ENCODE assay signal across 8 cellular contexts in the genomic region with DNA sequence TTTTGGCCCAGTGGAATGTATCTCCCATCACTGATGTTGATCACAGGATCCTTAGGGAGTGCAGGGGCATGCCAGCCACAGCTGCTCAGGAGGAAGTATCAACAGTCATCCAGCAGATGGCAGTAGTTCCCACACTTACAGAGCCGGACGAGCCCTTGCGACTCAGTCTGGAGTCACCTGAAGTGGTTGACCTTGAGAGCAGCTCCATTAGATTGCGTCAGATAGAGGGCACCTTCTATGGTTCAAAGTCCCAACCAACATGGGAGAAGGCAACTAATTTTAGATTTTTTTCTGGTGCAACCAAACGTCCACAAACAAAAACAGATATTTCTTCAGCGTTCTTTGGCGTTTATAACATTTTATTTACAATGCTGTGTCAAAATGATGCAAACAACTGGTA.
DNase-seq lines count a peak whose midpoint lies in the region; ATAC-seq, FAIRE-seq and TF ChIP-seq lines count a peak whose summit lies in the region.

No MANE protein-coding gene starts in this region.

- no TSS peak for BruUV-seq in Caco-2 (replicated peaks; lab: Mats Ljungman, UMichigan)

- H3K36me3 ChIP-seq in Caco-2 (ENCODE audit: control insufficient read depth, insufficient read depth, low read length): no peaks in the 10 kb centered on the region

- intact Hi-C loops in Caco-2 (cut with micrococcal nuclease; ENCODE audit: unreplicated experiment): loop anchor here (1.0 kb wide), 3 partner anchors 21 to 539 kb away; no protein-coding TSS in a partner anchor

- H3K9me3 Mint-ChIP-seq in Caco-2 (ENCODE audit: unreplicated experiment) (no peaks in the 10 kb centered on the region), mesothelial cell of epicardium (no peaks in the 10 kb centered on the region)

- TF ChIP-seq CTCF in Caco-2 (IDR thresholded peaks at IDR 0.05; ENCODE audit: insufficient read depth in 1 of 2, low read depth in 1 of 2, low read length in 1 of 2, severe bottlenecking in 1 of 2, unreplicated experiment in 1 of 2) (peak; percentile 70 to 84), mesothelial cell of epicardium (IDR thresholded peaks at IDR 0.05; ENCODE audit: unreplicated experiment) (peak; percentile 63)

- H3K27me3 ChIP-seq in Caco-2 (replicated peaks; ENCODE audit: control insufficient read depth, insufficient read depth, low read length): no peaks in the 10 kb centered on the region

- POLR2A ChIA-PET in Caco-2 (lab: Charles Lee): no interaction called here

- H3K27ac Mint-ChIP-seq in Caco-2 (ENCODE audit: unreplicated experiment) (no peak overlapping the region), mesothelial cell of epicardium (no peak overlapping the region)

- CTCF ChIA-PET in Caco-2 (lab: Charles Lee): interaction anchor here (1.0 to 2.1 kb wide), 6 partner anchors 14 to 445 kb away, joined by 3 to 22 read pairs (median 6); no protein-coding TSS in a partner anchor

- H3K36me3 Mint-ChIP-seq in Caco-2 (ENCODE audit: insufficient read depth, unreplicated experiment): no peaks in the 10 kb centered on the region
- no peaks in the 10 kb centered on the region for H3K36me3 Mint-ChIP-seq in mesothelial cell of epicardium

- H3K4me3 Mint-ChIP-seq in Caco-2 (ENCODE audit: unreplicated experiment) (no peak overlapping the region), mesothelial cell of epicardium (no peak overlapping the region)

- peaks cover 8% of the 10 kb centered on the region for H3K4me1 Mint-ChIP-seq in Caco-2 (ENCODE audit: low read depth, unreplicated experiment)
- H3K4me1 Mint-ChIP-seq in mesothelial cell of epicardium: peaks cover 15% of the 10 kb centered on the region

- FAIRE-seq in endometrium (lab: Jason Lieb, UNC): peak; percentile 12

- DNase-seq in Caco-2: peak; percentile 81 to 83
- DNase-seq in NCI-H460 (ENCODE audit: extremely low read depth, low read depth): peak; percentile 84
- DNase-seq in activated CD4-positive, alpha-beta T cell treated with anti-CD3 and anti-CD28 coated beads, Interleukin-2, amount 50 U/mL, for 1 hour: peak; percentile 27
- DNase-seq in mesothelial cell of epicardium (ENCODE audit: low spot score in 2 of 2, unreplicated experiment in 2 of 2): peak in 1 of 2 experiments; percentile 54
- DNase-seq in stimulated activated naive CD4-positive, alpha-beta T cell treated with Interleukin-2 at 50 U/mL for 16 hours (lab: John Stamatoyannopoulos, UW): peak; percentile 7

- H3K4me1 ChIP-seq in Caco-2: no peaks in the 10 kb centered on the region

- ATAC-seq in GM19452 (IDR thresholded peaks at IDR 0.05; ENCODE audit: unreplicated experiment) (peak; percentile 97), HG03457 (IDR thresholded peaks at IDR 0.05; ENCODE audit: unreplicated experiment) (peak; percentile 94)

- H3K4me3 ChIP-seq in Caco-2 (ENCODE audit: low read depth, low read length): no peak overlapping the region

- H3K9me3 ChIP-seq in Caco-2: no peaks in the 10 kb centered on the region

- H3K27me3 Mint-ChIP-seq in Caco-2 (ENCODE audit: insufficient read depth, unreplicated experiment) (peaks cover 5% of the 10 kb centered on the region), mesothelial cell of epicardium (ENCODE audit: low read depth) (no peaks in the 10 kb centered on the region)
